ENCODE assay signal across 26 cellular contexts in genomic region chr2:177000408-177000807, GRCh38.
"Had no signal": no experiment of that assay in that cellular context is flagged by ENCODE, and none has a peak within 500 bp of the region (broad histone marks: within the 10 kb centered on the region; RNA-seq: fewer than 3 reads in every experiment).

No MANE protein-coding gene starts in this region.

- H3K4me3 Mint-ChIP-seq: activated CD4-positive, alpha-beta memory T cell treated with anti-CD3 and anti-CD28 coated beads, Interleukin-2, amount 10 ng/mL, durations not matched to agents 7 days and 5 days; activated naive CD4-positive, alpha-beta T cell treated with anti-CD3 and anti-CD28 coated beads, Interleukin-2, amount 50 U/mL, for 24 hours; activated T-helper 1 cell treated with anti-CD3 and anti-CD28 coated beads, Interleukin-12 subunit alpha, Interleukin-12 subunit beta, Interleukin-2, Interleukin-4 antibody, amounts not matched to agents 30 ng/mL and 10 ng/mL and 1 ng/mL, durations not matched to agents 14 hours and 24 hours and 36 hours; central memory CD8-positive, alpha-beta T cell; effector memory CD8-positive, alpha-beta T cell; natural killer cell; T-helper 1 cell treated with Interleukin-12 subunit alpha and Interleukin-12 subunit beta and Interleukin-4 antibody, amounts not matched to agents 30 μg/mL and 1 μg/mL, for 36 hours had no signal

- H3K36me3 Mint-ChIP-seq: activated naive CD4-positive, alpha-beta T cell treated with anti-CD3 and anti-CD28 coated beads, Interleukin-2, amount 50 U/mL, for 24 hours; natural killer cell had no signal

- H3K27me3 ChIP-seq: breast epithelium, esophagus muscularis mucosa, neutrophil, ovary, testis had no signal

- H3K4me3 ChIP-seq: breast epithelium, dorsolateral prefrontal cortex, esophagus muscularis mucosa, left ventricle myocardium inferior, ovary, prostate gland, testis had no signal

- ATAC-seq: effector memory CD8-positive, alpha-beta T cell; natural killer cell had no signal

- H3K36me3 ChIP-seq: breast epithelium, esophagus muscularis mucosa, left ventricle myocardium inferior, neutrophil, ovary, prostate gland had no signal

- H3K9me3 ChIP-seq: breast epithelium, esophagus muscularis mucosa, left ventricle myocardium inferior, neutrophil, ovary, prostate gland, testis had no signal

- H3K9me3 Mint-ChIP-seq: activated CD4-positive, alpha-beta memory T cell treated with anti-CD3 and anti-CD28 coated beads, Interleukin-2, amount 10 ng/mL, durations not matched to agents 7 days and 5 days; activated naive CD4-positive, alpha-beta T cell treated with anti-CD3 and anti-CD28 coated beads, Interleukin-2, amount 50 U/mL, for 24 hours; activated T-helper 1 cell treated with anti-CD3 and anti-CD28 coated beads, Interleukin-12 subunit alpha, Interleukin-12 subunit beta, Interleukin-2, Interleukin-4 antibody, amounts not matched to agents 30 ng/mL and 10 ng/mL and 1 ng/mL, durations not matched to agents 14 hours and 24 hours and 36 hours; central memory CD8-positive, alpha-beta T cell; natural killer cell; T-helper 1 cell treated with Interleukin-12 subunit alpha and Interleukin-12 subunit beta and Interleukin-4 antibody, amounts not matched to agents 30 μg/mL and 1 μg/mL, for 36 hours had no signal

- DNase-seq: activated CD4-positive, alpha-beta memory T cell treated with anti-CD3 and anti-CD28 coated beads, Interleukin-2, amount 10 ng/mL, durations not matched to agents 7 days and 5 days; activated CD4-positive, alpha-beta T cell treated with anti-CD3 and anti-CD28 coated beads for 48 hours; activated CD4-positive, CD25-positive, alpha-beta regulatory T cell; activated gamma-delta T cell; activated T-cell treated with anti-CD3 and anti-CD28 coated beads for 4 hours; dorsolateral prefrontal cortex; effector memory CD8-positive, alpha-beta T cell; glutamatergic neuron; hippocampal formation; left ventricle myocardium inferior; mammary epithelial cell; midbrain; natural killer cell; ovary; stimulated activated CD4-positive, alpha-beta T cell treated with anti-CD3 and anti-CD28 coated beads, Interleukin-4, amount 100 ng/mL, for 1 hour; stimulated activated naive CD4-positive, alpha-beta T cell; T1000; testis had no signal

- H3K27ac Mint-ChIP-seq: activated CD4-positive, alpha-beta memory T cell treated with anti-CD3 and anti-CD28 coated beads, Interleukin-2, amount 10 ng/mL, durations not matched to agents 7 days and 5 days; activated naive CD4-positive, alpha-beta T cell treated with anti-CD3 and anti-CD28 coated beads, Interleukin-2, amount 50 U/mL, for 24 hours; activated T-helper 1 cell treated with anti-CD3 and anti-CD28 coated beads, Interleukin-12 subunit alpha, Interleukin-12 subunit beta, Interleukin-2, Interleukin-4 antibody, amounts not matched to agents 30 ng/mL and 10 ng/mL and 1 ng/mL, durations not matched to agents 14 hours and 24 hours and 36 hours; effector memory CD8-positive, alpha-beta T cell; natural killer cell; T-helper 1 cell treated with Interleukin-12 subunit alpha and Interleukin-12 subunit beta and Interleukin-4 antibody, amounts not matched to agents 30 μg/mL and 1 μg/mL, for 36 hours had no signal

- H3K4me1 ChIP-seq: breast epithelium, esophagus muscularis mucosa, left ventricle myocardium inferior, prostate gland, testis had no signal

- H3K27ac ChIP-seq: breast epithelium, dorsolateral prefrontal cortex, esophagus muscularis mucosa, left ventricle myocardium inferior, neutrophil, ovary, prostate gland, testis had no signal

- H3K27me3 Mint-ChIP-seq: central memory CD8-positive, alpha-beta T cell had no signal
